8 cellular contexts compared by ENCODE assay signal in the genomic region with DNA sequence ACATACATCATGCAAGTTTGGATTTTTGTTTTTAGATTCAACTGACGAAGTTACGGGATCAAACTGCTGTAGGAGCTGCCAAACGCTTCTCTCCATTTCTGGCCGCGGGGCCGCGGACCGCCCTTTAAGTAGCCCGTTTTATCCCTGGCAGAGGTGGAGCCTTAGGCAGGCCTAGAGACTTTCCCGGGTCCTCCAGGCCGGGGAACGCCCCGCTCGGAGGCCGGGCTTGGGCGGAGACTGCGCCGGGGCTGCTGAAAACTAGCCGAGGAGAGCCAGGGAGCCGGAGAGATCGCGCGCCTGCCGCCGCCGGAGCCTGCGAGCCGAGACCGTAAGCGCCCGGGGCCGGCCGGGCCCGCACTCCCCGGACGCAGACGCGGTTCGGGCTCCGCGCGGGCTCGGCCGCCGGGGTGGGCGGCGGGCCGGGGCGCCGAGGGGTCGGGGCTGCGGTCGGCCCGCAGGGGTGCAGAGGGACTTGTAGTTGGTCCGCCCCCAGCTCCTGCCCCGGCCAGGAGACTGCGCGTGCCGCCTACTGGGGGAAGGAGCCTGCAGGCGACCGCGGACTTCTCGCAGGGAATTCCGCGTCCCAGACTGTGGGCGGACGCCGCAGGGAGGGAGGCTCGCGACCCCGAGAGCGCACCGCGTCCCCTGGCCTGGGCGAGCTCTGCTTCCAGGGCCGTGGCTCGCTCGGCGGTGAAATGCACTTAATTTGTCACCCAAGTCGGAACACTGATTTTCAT. TPM values are rescaled to one million over a fixed set of nuclear protein-coding genes. Genes with fewer than 3 reads are reported as not detected.
DNase-seq lines count a peak whose midpoint lies in the region; ATAC-seq, FAIRE-seq and TF ChIP-seq lines count a peak whose summit lies in the region.

EPHX1 (plus strand) TSS at position 283 of the 737 bp plus-strand sequence. CDS start 18,606 bp downstream, outside the sequence.

- H3K4me3 ChIP-seq in WI38 (ENCODE audit: low read depth, low read length) (peak within 1 kb of the TSS; percentile 68), keratinocyte (ENCODE audit: control insufficient read depth in 2 of 3, extremely low read depth in 1 of 3, insufficient read depth in 2 of 3, low read depth in 1 of 3, low read length in 3 of 3) (peak within 1 kb of the TSS; percentile 56 to 62 (median 62))

- H3K79me2 ChIP-seq in keratinocyte (ENCODE audit: control insufficient read depth, insufficient read depth, low read length) = no peaks in the 10 kb centered on the region

- H3K4me1 ChIP-seq in keratinocyte (ENCODE audit: control insufficient read depth, extremely low read depth, insufficient read depth, low read length) = peaks cover 5% of the 10 kb centered on the region

- H3K27me3 ChIP-seq in keratinocyte (ENCODE audit: control insufficient read depth, extremely low read depth, insufficient read depth, low read length) = no peaks in the 10 kb centered on the region

- peak within 1 kb of the TSS; percentile 79 for H3K27ac ChIP-seq in caudate nucleus (ENCODE audit: low read depth, low read length)
- H3K27ac ChIP-seq in keratinocyte (ENCODE audit: control insufficient read depth, insufficient read depth, low read length) = no peak within 1 kb of the TSS

- no peaks in the 10 kb centered on the region for H3K9me3 ChIP-seq in keratinocyte (ENCODE audit: control insufficient read depth, low read depth, low read length)

- H4K20me1 ChIP-seq in keratinocyte (ENCODE audit: control insufficient read depth, extremely low read depth, insufficient read depth, low read length) = no peaks in the 10 kb centered on the region

- no peaks in the 10 kb centered on the region for H3K9me1 ChIP-seq in keratinocyte (ENCODE audit: control insufficient read depth, extremely low read depth, insufficient read depth, low read length)

- no peak for TF ChIP-seq CTCF in WI38 (IDR thresholded peaks at IDR 0.05; ENCODE audit: low read depth, low read length)
- TF ChIP-seq CTCF in keratinocyte (optimal IDR thresholded peaks at IDR 0.05 in 1 of 3, IDR thresholded peaks at IDR 0.05 in 1 of 3, conservative IDR thresholded peaks at IDR 0.05 in 1 of 3; ENCODE audit: extremely low read depth in 1 of 3, insufficient read depth in 2 of 3, low read length in 3 of 3) = peak in 2 of 3 experiments; percentile 30 to 58

- H3K4me2 ChIP-seq in keratinocyte (ENCODE audit: control insufficient read depth, extremely low read depth, insufficient read depth, low read depth, low read length) = peak within 1 kb of the TSS; percentile 82

- dilution Hi-C loops in keratinocyte (cut with MboI; ENCODE audit: extremely low pct_ligation_motif_present, low sequenced_read_pairs) = no loop called here

- FAIRE-seq in A204.1 (lab: Jason Lieb, UNC) = peak; percentile 3
- no peak for FAIRE-seq in keratinocyte (lab: Jason Lieb, UNC)

- H3K9ac ChIP-seq in keratinocyte (ENCODE audit: control insufficient read depth, extremely low read depth, insufficient read depth, low read length) = peak within 1 kb of the TSS; percentile 65

- H3K36me3 ChIP-seq in keratinocyte (ENCODE audit: control insufficient read depth in 2 of 2, extremely low read depth in 1 of 2, insufficient read depth in 2 of 2, low read length in 2 of 2) = no peaks in the 10 kb centered on the region

- ATAC-seq in GM18511 (IDR thresholded peaks at IDR 0.05; ENCODE audit: unreplicated experiment) (peak; percentile 98), HG03025 (IDR thresholded peaks at IDR 0.05; ENCODE audit: low FRiP score, unreplicated experiment) (peak; percentile 98)

- DNase-seq in NCI-H2107 (lab: John Stamatoyannopoulos, UW) = peak; percentile 87
- peak in 58 of 61 donors; percentile 25 to 87 (median 72) for DNase-seq in caudate nucleus (lab: John Stamatoyannopoulos, UW)
- no peak for DNase-seq in keratinocyte (ENCODE audit: low read depth, low spot score)
- DNase-seq in stimulated activated CD4-positive, alpha-beta T cell treated with anti-CD3 and anti-CD28 coated beads, Interleukin-12 subunit alpha, Interleukin-12 subunit beta, amount 100 ng/mL, for 48 hours (ENCODE audit: low read depth in 2 of 3, low spot score in 1 of 3) = peak; percentile 50 to 74 (median 67)

- H2AFZ ChIP-seq in keratinocyte (ENCODE audit: control insufficient read depth, low read length) = peak within 1 kb of the TSS; percentile 92

RNA-seq across cellular contexts. Expression of gene EPHX1, which starts in this region (rescaled TPM):
- polyA plus RNA-seq in keratinocyte = 4.7 to 12.1 TPM (median 6.4 TPM) in 3 replicates
- polyA plus RNA-seq in keratinocyte (2011; ENCODE audit: low read depth) = 2.0 TPM
- 6.2 and 6.9 TPM in 2 replicates for polyA plus RNA-seq in keratinocyte (2011; cell fraction: cytosol; rRNA removed)
- polyA plus RNA-seq in keratinocyte (2011; cell fraction: nucleus; rRNA removed) = 11.5 and 16.9 TPM in 2 replicates
- 12.5 and 13.9 TPM in 2 replicates for polyA plus RNA-seq in keratinocyte (2012; ENCODE audit: low replicate concordance)
- 3.5 to 10.1 TPM (median 4.1 TPM) in 3 replicates for polyA minus RNA-seq in keratinocyte
- polyA minus RNA-seq in keratinocyte (2011; cell fraction: cytosol; rRNA and poly(A)+ RNA removed) = 3.8 TPM
- 5.6 and 6.6 TPM in 2 replicates for polyA minus RNA-seq in keratinocyte (2011; cell fraction: nucleus; rRNA and poly(A)+ RNA removed)
